In genomic region chr4:88880501-88881226, GRCh38 we compare ENCODE assay signal across 11 cellular contexts.
DNase-seq lines count a peak whose midpoint lies in the region; ATAC-seq and TF ChIP-seq lines count a peak whose summit lies in the region.
"Had no signal": no experiment of that assay in that cellular context is flagged by ENCODE, and none has a peak within 500 bp of the region (broad histone marks: within the 10 kb centered on the region; RNA-seq: fewer than 3 reads in every experiment).

No MANE protein-coding gene starts in this region.

- no peak for TF ChIP-seq CTCF in GM23338 (conservative IDR thresholded peaks at IDR 0.05; ENCODE audit: low read depth in 2 of 2)

- H3K23ac ChIP-seq in neuronal stem cell (ENCODE audit: low read depth, low read length, poor library complexity), result no peak overlapping the region

- no peak overlapping the region for H4K8ac ChIP-seq in neuronal stem cell (ENCODE audit: low read depth, low read length)

- no peak overlapping the region for H3K9ac ChIP-seq in neuronal stem cell (ENCODE audit: low read depth, low read length, poor library complexity)

- peak overlapping the region; percentile 17 for H3K14ac ChIP-seq in neuronal stem cell (ENCODE audit: low read length)

- H3K27ac Mint-ChIP-seq in GM23338, result peak overlapping the region; percentile 79
- no peak overlapping the region for H3K27ac Mint-ChIP-seq in T-helper 17 cell
- no peak overlapping the region for H3K27ac Mint-ChIP-seq in T-cell
- H3K27ac Mint-ChIP-seq: CD8-positive, alpha-beta T cell; dendritic cell treated with granulocyte-macrophage colony-stimulating factor and Interleukin-4, amounts not matched to agents 40 ng/mL and 50 ng/mL, for 4 days had no signal

- H4K20me1 ChIP-seq in GM23338 (replicated peaks; ENCODE audit: insufficient read depth), result no peaks in the 10 kb centered on the region

- H3K36me3 Mint-ChIP-seq in GM23338 (ENCODE audit: low read depth) (peaks cover 3% of the 10 kb centered on the region; the same call in 1 of the 3 replicates), T-helper 17 cell (ENCODE audit: low read depth) (no peaks in the 10 kb centered on the region), T-cell (no peaks in the 10 kb centered on the region)
- H3K36me3 Mint-ChIP-seq: CD8-positive, alpha-beta T cell had no signal

- H2AK5ac ChIP-seq in neuronal stem cell (ENCODE audit: low read depth, low read length), result no peak overlapping the region

- H3K4me1 Mint-ChIP-seq in GM23338 (peaks cover 17% of the 10 kb centered on the region), T-helper 17 cell (peaks cover 7% of the 10 kb centered on the region), T-cell (peaks cover 5 to 16% (median 11%) of the 10 kb centered on the region in 3 donors)

- H2BK5ac ChIP-seq in neuronal stem cell (ENCODE audit: low read length), result no peak overlapping the region

- H2BK15ac ChIP-seq in neuronal stem cell (ENCODE audit: low read length), result no peak overlapping the region

- H4K91ac ChIP-seq in neuronal stem cell (ENCODE audit: low read depth, low read length, poor library complexity), result no peak overlapping the region

- no peak overlapping the region for H2BK12ac ChIP-seq in neuronal stem cell (ENCODE audit: low read length)

- H3K36me3 ChIP-seq in GM23338 (ENCODE audit: insufficient read depth), result no peaks in the 10 kb centered on the region
- no peaks in the 10 kb centered on the region for H3K36me3 ChIP-seq in neuronal stem cell (replicated peaks in 1 of 2; ENCODE audit: control insufficient read depth in 2 of 2, insufficient read depth in 2 of 2, low read length in 2 of 2)

- H3K79me1 ChIP-seq in neuronal stem cell (ENCODE audit: low read depth, low read length), result no peaks in the 10 kb centered on the region

- POLR2A ChIA-PET in T-cell (lab: Charles Lee), result interaction anchor here in 1 of 2 donors (0.5 kb wide), 1 partner anchor 110 kb away, joined by 3 read pairs; no protein-coding TSS in a partner anchor

- DNase-seq in GM23338 (ENCODE audit: low spot score) (no peak), NCI-H1105 treated with DMSO at 0.1 percent for 48 hours (lab: John Stamatoyannopoulos, UW) (peak; percentile 58), T-helper 17 cell (no peak), neuronal stem cell (ENCODE audit: low spot score) (no peak), T-cell (no peak), nucleus accumbens (lab: John Stamatoyannopoulos, UW) (no peak)
- DNase-seq in activated CD4-positive, alpha-beta T cell treated with anti-CD3 and anti-CD28 coated beads, Interleukin-2, amount 50 U/mL, for 4 hours, result no peak
- DNase-seq: CD8-positive, alpha-beta T cell; PC-9 had no signal

- ATAC-seq in GM23338, result peak; percentile 46; the same call in 2 of the 3 replicates
- ATAC-seq in T-helper 17 cell, result no peak
- no peak for ATAC-seq in T-cell (replicated peaks in 1 of 4)
- ATAC-seq: CD8-positive, alpha-beta T cell; sciatic nerve had no signal

- peaks cover 2% of the 10 kb centered on the region for H3K27me3 Mint-ChIP-seq in GM23338 (ENCODE audit: insufficient read depth, low read depth, poor library complexity)
- no peaks in the 10 kb centered on the region for H3K27me3 Mint-ChIP-seq in T-helper 17 cell
- H3K27me3 Mint-ChIP-seq in T-cell, result peaks cover 5 to 9% of the 10 kb centered on the region in 2 donors
- H3K27me3 Mint-ChIP-seq: dendritic cell treated with granulocyte-macrophage colony-stimulating factor and Interleukin-4, amounts not matched to agents 40 ng/mL and 50 ng/mL, for 4 days had no signal

- peaks cover 4% of the 10 kb centered on the region; the same call in 1 of the 2 replicates for H3K4me1 ChIP-seq in GM23338 (ENCODE audit: insufficient read depth)
- H3K4me1 ChIP-seq in neuronal stem cell (ENCODE audit: control insufficient read depth in 2 of 2, insufficient read depth in 1 of 2, low read depth in 1 of 2, low read length in 2 of 2), result peaks cover 0 to 4% of the 10 kb centered on the region in 2 donors

- H2AFZ ChIP-seq in GM23338 (no peak overlapping the region), neuronal stem cell (ENCODE audit: low read length) (no peak overlapping the region)
- H2AFZ ChIP-seq: PC-9 had no signal

- H3K4me2 ChIP-seq in GM23338 (no peak overlapping the region), neuronal stem cell (ENCODE audit: insufficient read depth, low read length, poor library complexity, severe bottlenecking) (no peak overlapping the region)
- H3K4me2 ChIP-seq: PC-9 had no signal

- peak overlapping the region; percentile 59 for H3K18ac ChIP-seq in neuronal stem cell (ENCODE audit: low read length)

- no peak overlapping the region for H3K4me3 ChIP-seq in GM23338
- H3K4me3 ChIP-seq in neuronal stem cell (ENCODE audit: low read length in 2 of 2), result no peak overlapping the region
- H3K4me3 ChIP-seq: PC-9 had no signal

- H3K27me3 ChIP-seq in GM23338 (ENCODE audit: insufficient read depth) (no peaks in the 10 kb centered on the region), neuronal stem cell (ENCODE audit: control insufficient read depth in 3 of 3, insufficient read depth in 3 of 3, low read depth in 1 of 3, low read length in 3 of 3) (no peaks in the 10 kb centered on the region)

- no peaks in the 10 kb centered on the region for H3K9me2 ChIP-seq in GM23338 (ENCODE audit: insufficient read depth)

- no CpG with 5 or more reads among the region's 11 CpGs for WGBS in neuronal stem cell (ENCODE audit: extremely low coverage in 2 of 2, insufficient read length in 2 of 2, insufficient replicate concordance in 1 of 2), 2 donors

- no peak overlapping the region for H2BK120ac ChIP-seq in neuronal stem cell (ENCODE audit: low read depth, low read length)

- H3K9me3 ChIP-seq in T-helper 17 cell (ENCODE audit: control insufficient read depth, low read length, poor library complexity, severe bottlenecking), result no peaks in the 10 kb centered on the region
- no peaks in the 10 kb centered on the region for H3K9me3 ChIP-seq in neuronal stem cell (replicated peaks in 1 of 2; ENCODE audit: control insufficient read depth in 2 of 2, insufficient read depth in 1 of 2, low read depth in 1 of 2, low read length in 2 of 2)

- H3K9me3 Mint-ChIP-seq in GM23338 (peaks cover 3% of the 10 kb centered on the region; the same call in 1 of the 3 replicates), T-cell (no peaks in the 10 kb centered on the region)
- H3K9me3 Mint-ChIP-seq: CD8-positive, alpha-beta T cell; dendritic cell treated with granulocyte-macrophage colony-stimulating factor and Interleukin-4, amounts not matched to agents 40 ng/mL and 50 ng/mL, for 4 days had no signal

- no peak overlapping the region for H3K27ac ChIP-seq in GM23338 (ENCODE audit: low read depth)
- no peak overlapping the region for H3K27ac ChIP-seq in neuronal stem cell (replicated peaks; ENCODE audit: low read length)
- H3K27ac ChIP-seq: PC-9 had no signal

- H3K4me3 Mint-ChIP-seq in GM23338, result no peak overlapping the region
- H3K4me3 Mint-ChIP-seq in T-helper 17 cell, result peak overlapping the region; percentile 13
- H3K4me3 Mint-ChIP-seq in T-cell, result peak overlapping the region in 1 of 3 donors; percentile 29
- H3K4me3 Mint-ChIP-seq: CD8-positive, alpha-beta T cell; dendritic cell treated with granulocyte-macrophage colony-stimulating factor and Interleukin-4, amounts not matched to agents 40 ng/mL and 50 ng/mL, for 4 days had no signal

- no peaks in the 10 kb centered on the region for H3F3A ChIP-seq in GM23338 (replicated peaks; ENCODE audit: low read depth)

- H3K4ac ChIP-seq in neuronal stem cell (ENCODE audit: low read length), result no peak overlapping the region

- CTCF ChIA-PET in T-cell (lab: Charles Lee), result interaction anchor here in 1 of 2 donors (0.6 kb wide), 1 partner anchor 10 kb away, joined by 4 read pairs; no protein-coding TSS in a partner anchor

- H3K79me2 ChIP-seq in GM23338 (replicated peaks; ENCODE audit: insufficient read depth), result no peaks in the 10 kb centered on the region; the same call in 1 of the 2 replicates

TF ChIP-seq in GM23338, 12 proteins besides CTCF, POLR2A, EP300 and RAD21 (continues in another document):
- TF ChIP-seq ZNF331 (CRISPR knock-in tag; IDR thresholded peaks at IDR 0.05; ENCODE audit: low read depth) (no peak), POLR2AphosphoS5 (IDR thresholded peaks at IDR 0.05; ENCODE audit: low read depth) (no peak), REST (IDR thresholded peaks at IDR 0.05; ENCODE audit: unreplicated experiment) (no peak), STAT1 (IDR thresholded peaks at IDR 0.05; ENCODE audit: unreplicated experiment) (no peak), EZH2 (IDR thresholded peaks at IDR 0.05; ENCODE audit: low read depth, unreplicated experiment) (no peak), ETS1 (IDR thresholded peaks at IDR 0.05) (no peak), ZNF114 (CRISPR knock-in tag; IDR thresholded peaks at IDR 0.05) (no peak)
